9 cellular contexts compared by ENCODE assay signal in the genomic region with DNA sequence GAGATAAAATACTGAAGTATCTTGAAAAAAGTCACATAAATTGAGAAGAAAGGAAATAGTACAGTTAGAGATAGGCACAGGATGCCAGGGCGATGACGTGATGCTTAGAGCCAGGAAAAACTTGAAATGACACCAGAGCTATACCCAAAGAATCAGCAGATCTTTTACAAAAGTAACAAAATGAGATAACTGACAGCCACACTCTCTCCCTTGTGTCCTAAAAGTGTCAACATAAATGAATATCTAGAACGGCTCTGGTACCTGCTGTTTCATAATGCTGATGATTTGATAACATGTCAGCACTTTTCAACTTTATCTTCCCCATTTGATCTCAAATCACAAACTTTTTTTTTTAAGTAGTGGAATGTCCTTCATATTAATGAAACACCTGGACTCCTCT.
"Had no signal": no experiment of that assay in that cellular context is flagged by ENCODE, and none has a peak within 500 bp of the region (broad histone marks: within the 10 kb centered on the region; RNA-seq: fewer than 3 reads in every experiment).

No MANE protein-coding gene starts in this region.

- H3K4me3 ChIP-seq: ascending aorta, gastroesophageal sphincter, upper lobe of right lung had no signal

- H3K27ac ChIP-seq: ascending aorta, gastroesophageal sphincter, upper lobe of right lung had no signal

- DNase-seq: activated CD4-positive, CD25-positive, alpha-beta regulatory T cell treated with anti-CD3 and anti-CD28 coated beads, Interleukin-2, amount 50 U/mL, for 72 hours; activated naive CD4-positive, alpha-beta T cell treated with Interleukin-2 at 50 U/mL for 16 hours; activated naive CD8-positive, alpha-beta T cell treated with anti-CD3 and anti-CD28 coated beads, Interleukin-2, amount 50 U/mL, for 24 hours; activated T-cell treated with anti-CD3 and anti-CD28 coated beads for 4 hours; natural killer cell; right cardiac atrium; upper lobe of right lung had no signal

- H3K4me1 ChIP-seq: ascending aorta, gastroesophageal sphincter, upper lobe of right lung had no signal

- H3K27me3 ChIP-seq: ascending aorta, gastroesophageal sphincter, upper lobe of right lung had no signal

- H3K36me3 ChIP-seq: ascending aorta, upper lobe of right lung had no signal

- H3K9me3 ChIP-seq: ascending aorta, gastroesophageal sphincter, upper lobe of right lung had no signal
